ENCODE assay signal across 9 cellular contexts in genomic region chr11:66313321-66314185, GRCh38. TPM values are rescaled to one million over a fixed set of nuclear protein-coding genes. Genes with fewer than 3 reads are reported as not detected.
DNase-seq lines count a peak whose midpoint lies in the region; ATAC-seq, FAIRE-seq and TF ChIP-seq lines count a peak whose summit lies in the region.
"Had no signal": no experiment of that assay in that cellular context is flagged by ENCODE, and none has a peak within 500 bp of the region (broad histone marks: within the 10 kb centered on the region; RNA-seq: fewer than 3 reads in every experiment).

No MANE protein-coding gene starts in this region.

- TF ChIP-seq CTCF in hepatocyte (IDR thresholded peaks at IDR 0.05; ENCODE audit: poor library complexity): peak; percentile 52

- H3K9me3 Mint-ChIP-seq in activated T-helper 1 cell treated with anti-CD3 and anti-CD28 coated beads, Interleukin-12 subunit alpha, Interleukin-12 subunit beta, Interleukin-2, Interleukin-4 antibody, amounts not matched to agents 30 ng/mL and 10 ng/mL and 1 ng/mL, durations not matched to agents 14 hours and 24 hours and 36 hours: no peaks in the 10 kb centered on the region

- H3K27ac ChIP-seq in hepatocyte: peak overlapping the region; percentile 97
- H3K27ac ChIP-seq in small intestine (ENCODE audit: low read depth in 1 of 2, low read length in 1 of 2): peak overlapping the region; percentile 68 to 91

- H3K79me2 ChIP-seq in hepatocyte: peaks cover 29% of the 10 kb centered on the region

- H3K4me3 Mint-ChIP-seq in activated T-helper 1 cell treated with anti-CD3 and anti-CD28 coated beads, Interleukin-12 subunit alpha, Interleukin-12 subunit beta, Interleukin-2, Interleukin-4 antibody, amounts not matched to agents 30 ng/mL and 10 ng/mL and 1 ng/mL, durations not matched to agents 14 hours and 24 hours and 36 hours: peak overlapping the region; percentile 95

- peak overlapping the region; percentile 77 for H3K4me2 ChIP-seq in hepatocyte

- no peaks in the 10 kb centered on the region for H3K9me2 ChIP-seq in hepatocyte (replicated peaks; ENCODE audit: insufficient read depth)

- no peak for FAIRE-seq in small intestine (lab: Jason Lieb, UNC)

- peak overlapping the region; percentile 94 for H3K27ac Mint-ChIP-seq in activated T-helper 1 cell treated with anti-CD3 and anti-CD28 coated beads, Interleukin-12 subunit alpha, Interleukin-12 subunit beta, Interleukin-2, Interleukin-4 antibody, amounts not matched to agents 30 ng/mL and 10 ng/mL and 1 ng/mL, durations not matched to agents 14 hours and 24 hours and 36 hours

- 22% methylated on average over 23 of the region's 38 CpGs for WGBS in hepatocyte (ENCODE audit: low lambda C conversion rate, missing lambda C conversion rate)
- WGBS in small intestine, 3 donors: 38 to 53% (median 53%) methylated on average over 36 to 38 of the region's 38 CpGs

- H4K20me1 ChIP-seq in hepatocyte (ENCODE audit: insufficient read depth, poor library complexity, severe bottlenecking): no peaks in the 10 kb centered on the region

- no peak overlapping the region for H2AFZ ChIP-seq in hepatocyte

- H3K27me3 ChIP-seq in HAP-1 (ENCODE audit: low read depth) (no peaks in the 10 kb centered on the region), hepatocyte (no peaks in the 10 kb centered on the region), small intestine (ENCODE audit: control insufficient read depth in 2 of 2, insufficient read depth in 2 of 2, low read length in 2 of 2) (no peaks in the 10 kb centered on the region)

- peak overlapping the region; percentile 7 for H3K4me3 ChIP-seq in HAP-1
- H3K4me3 ChIP-seq in hepatocyte: peak overlapping the region; percentile 27
- peak overlapping the region; percentile 35 to 37 for H3K4me3 ChIP-seq in small intestine (ENCODE audit: low read depth in 1 of 2, low read length in 2 of 2)

- H3K4me1 Mint-ChIP-seq in activated T-helper 1 cell treated with anti-CD3 and anti-CD28 coated beads, Interleukin-12 subunit alpha, Interleukin-12 subunit beta, Interleukin-2, Interleukin-4 antibody, amounts not matched to agents 30 ng/mL and 10 ng/mL and 1 ng/mL, durations not matched to agents 14 hours and 24 hours and 36 hours (ENCODE audit: low read depth): peaks cover 27% of the 10 kb centered on the region

- H3K36me3 ChIP-seq in HAP-1 (replicated peaks) (no peaks in the 10 kb centered on the region), hepatocyte (replicated peaks; ENCODE audit: insufficient read depth, low read depth) (no peaks in the 10 kb centered on the region), small intestine (ENCODE audit: control insufficient read depth in 2 of 2, insufficient read depth in 2 of 2, low read length in 2 of 2) (no peaks in the 10 kb centered on the region)

- in situ Hi-C loops in HAP-1 (cut with MboI; ENCODE audit: low sequenced_read_pairs): no loop called here

- DNase-seq in HAP-1 (ENCODE audit: low spot score in 2 of 2) (no peak), hepatocyte (ENCODE audit: low spot score) (peak; percentile 86), small intestine (no peak), DMS79 treated with DMSO at 0.1 percent for 48 hours (lab: John Stamatoyannopoulos, UW) (no peak), NOMO-1 treated with dmso at 0.1 percent for 144 hours (lab: John Stamatoyannopoulos, UW; ENCODE audit: unreplicated experiment) (no peak), globus pallidus (ENCODE audit: low spot score) (no peak)
- DNase-seq in activated T-helper 1 cell treated with anti-CD3 and anti-CD28 coated beads, Interleukin-12 subunit alpha, Interleukin-12 subunit beta, Interleukin-2, Interleukin-4 antibody, amounts not matched to agents 30 ng/mL and 10 ng/mL and 1 ng/mL, durations not matched to agents 14 hours and 24 hours and 36 hours (ENCODE audit: low spot score): no peak

- intact Hi-C loops in activated T-helper 1 cell treated with anti-CD3 and anti-CD28 coated beads, Interleukin-12 subunit alpha, Interleukin-12 subunit beta, Interleukin-2, Interleukin-4 antibody, amounts not matched to agents 30 ng/mL and 10 ng/mL and 1 ng/mL, durations not matched to agents 14 hours and 24 hours and 36 hours (cut with micrococcal nuclease): loop anchor here (2.0 kb wide), 2 partner anchors 125 to 363 kb away; partner anchors contain the start of genes MRPL11 and RBM4B

- no peaks in the 10 kb centered on the region for H3K36me3 Mint-ChIP-seq in activated T-helper 1 cell treated with anti-CD3 and anti-CD28 coated beads, Interleukin-12 subunit alpha, Interleukin-12 subunit beta, Interleukin-2, Interleukin-4 antibody, amounts not matched to agents 30 ng/mL and 10 ng/mL and 1 ng/mL, durations not matched to agents 14 hours and 24 hours and 36 hours (ENCODE audit: low read depth)

- H3K27me3 Mint-ChIP-seq in activated T-helper 1 cell treated with anti-CD3 and anti-CD28 coated beads, Interleukin-12 subunit alpha, Interleukin-12 subunit beta, Interleukin-2, Interleukin-4 antibody, amounts not matched to agents 30 ng/mL and 10 ng/mL and 1 ng/mL, durations not matched to agents 14 hours and 24 hours and 36 hours (ENCODE audit: insufficient read depth): peaks cover 7% of the 10 kb centered on the region

- no peak for ATAC-seq in GM19455 (IDR thresholded peaks at IDR 0.05; ENCODE audit: unreplicated experiment)

- H3K9me3 ChIP-seq in HAP-1 (no peaks in the 10 kb centered on the region), hepatocyte (ENCODE audit: low read depth) (no peaks in the 10 kb centered on the region), small intestine (ENCODE audit: control insufficient read depth, low read depth) (no peaks in the 10 kb centered on the region)

- H3K4me1 ChIP-seq in HAP-1 (peaks cover 8% of the 10 kb centered on the region), hepatocyte (ENCODE audit: insufficient read depth) (peaks cover 15% of the 10 kb centered on the region), small intestine (ENCODE audit: control insufficient read depth in 2 of 2, insufficient read depth in 1 of 2, low read depth in 1 of 2, low read length in 1 of 2) (peaks cover 2 to 3% of the 10 kb centered on the region in 2 donors)

RNA-seq across cellular contexts. Expression of gene CD248, which starts 3.3 kb away (rescaled TPM):
- total RNA-seq in activated T-helper 1 cell treated with anti-CD3 and anti-CD28 coated beads, Interleukin-12 subunit alpha, Interleukin-12 subunit beta, Interleukin-2, Interleukin-4 antibody, amounts not matched to agents 30 ng/mL and 10 ng/mL and 1 ng/mL, durations not matched to agents 14 hours and 24 hours and 36 hours: 0.10 TPM in 1 of 2 replicates, not detected in the other
- 19.9 and 24.6 TPM in 2 replicates for total RNA-seq in hepatocyte
- polyA plus RNA-seq in hepatocyte (210 and 250 TPM in 2 replicates), small intestine (10 to 100 TPM in 1 of 3 donors, 1 to 10 TPM in 1, not detected in 1; 1.6 to 35.7 TPM)
- total RNA-seq: M059J had no signal

RNA-seq across cellular contexts. Expression of gene TMEM151A, which starts 21.9 kb away (rescaled TPM):
- total RNA-seq in activated T-helper 1 cell treated with anti-CD3 and anti-CD28 coated beads, Interleukin-12 subunit alpha, Interleukin-12 subunit beta, Interleukin-2, Interleukin-4 antibody, amounts not matched to agents 30 ng/mL and 10 ng/mL and 1 ng/mL, durations not matched to agents 14 hours and 24 hours and 36 hours: not detected in 2 replicates
- total RNA-seq in hepatocyte: 20.6 and 21.4 TPM in 2 replicates
- polyA plus RNA-seq in hepatocyte: 36.4 and 48.6 TPM in 2 replicates
- under 1 TPM in 2 of 3 donors, not detected in 1; 0.54 to 0.91 TPM for polyA plus RNA-seq in small intestine
- total RNA-seq: M059J had no signal

RNA-seq across cellular contexts. Expression of gene RIN1, which starts 22.7 kb away (rescaled TPM):
- 0.78 and 0.86 TPM in 2 replicates for total RNA-seq in activated T-helper 1 cell treated with anti-CD3 and anti-CD28 coated beads, Interleukin-12 subunit alpha, Interleukin-12 subunit beta, Interleukin-2, Interleukin-4 antibody, amounts not matched to agents 30 ng/mL and 10 ng/mL and 1 ng/mL, durations not matched to agents 14 hours and 24 hours and 36 hours
- total RNA-seq in hepatocyte: 4.3 and 6.2 TPM in 2 replicates
- 9.5 and 12.8 TPM in 2 replicates for polyA plus RNA-seq in hepatocyte
- 1 to 10 TPM; 5.8 to 9.6 (median 7.3) TPM for polyA plus RNA-seq in small intestine

RNA-seq across cellular contexts. Expression of gene YIF1A, which starts 24.6 kb away (rescaled TPM):
- total RNA-seq in activated T-helper 1 cell treated with anti-CD3 and anti-CD28 coated beads, Interleukin-12 subunit alpha, Interleukin-12 subunit beta, Interleukin-2, Interleukin-4 antibody, amounts not matched to agents 30 ng/mL and 10 ng/mL and 1 ng/mL, durations not matched to agents 14 hours and 24 hours and 36 hours: 125 and 127 TPM in 2 replicates
- total RNA-seq in hepatocyte: 111 and 132 TPM in 2 replicates
- polyA plus RNA-seq in hepatocyte (265 and 267 TPM in 2 replicates), small intestine (100 to 1,000 TPM; 127 to 144 (median 143) TPM)

RNA-seq across cellular contexts. Expression of gene BRMS1, which starts 31.4 kb away (rescaled TPM):
- total RNA-seq in activated T-helper 1 cell treated with anti-CD3 and anti-CD28 coated beads, Interleukin-12 subunit alpha, Interleukin-12 subunit beta, Interleukin-2, Interleukin-4 antibody, amounts not matched to agents 30 ng/mL and 10 ng/mL and 1 ng/mL, durations not matched to agents 14 hours and 24 hours and 36 hours: 63.1 and 67.1 TPM in 2 replicates
- total RNA-seq in hepatocyte: 34.5 and 39.7 TPM in 2 replicates
- polyA plus RNA-seq in hepatocyte (48.6 and 54.0 TPM in 2 replicates), small intestine (10 to 100 TPM; 72.2 to 77.5 (median 73.2) TPM)

Comparison
In these comparisons a context has a peak if more than half of its experiments do, and no peak if none do; other contexts are left out.
1. RNA of gene CD248, which starts 3.3 kb away (total RNA-seq): 19.9 to 24.6 TPM in hepatocyte; 0.10 TPM in activated T-helper 1 cell treated with anti-CD3 and anti-CD28 coated beads, Interleukin-12 subunit alpha, Interleukin-12 subunit beta, Interleukin-2, Interleukin-4 antibody, amounts not matched to agents 30 ng/mL and 10 ng/mL and 1 ng/mL, durations not matched to agents 14 hours and 24 hours and 36 hours; every median in the first group is over 10 times any median in the second.
2. RNA of gene TMEM151A, which starts 21.9 kb away (total RNA-seq): 20.6 to 21.4 TPM in hepatocyte; not detected in activated T-helper 1 cell treated with anti-CD3 and anti-CD28 coated beads, Interleukin-12 subunit alpha, Interleukin-12 subunit beta, Interleukin-2, Interleukin-4 antibody, amounts not matched to agents 30 ng/mL and 10 ng/mL and 1 ng/mL, durations not matched to agents 14 hours and 24 hours and 36 hours; every median in the first group is over 10 times any median in the second.
3. Peak in every context shown above with its lines, with median percentiles within 50 percentile points of each other: H3K4me3 ChIP-seq.